Comparison of ENCODE assay signal across 1 cellular context in the genomic region with DNA sequence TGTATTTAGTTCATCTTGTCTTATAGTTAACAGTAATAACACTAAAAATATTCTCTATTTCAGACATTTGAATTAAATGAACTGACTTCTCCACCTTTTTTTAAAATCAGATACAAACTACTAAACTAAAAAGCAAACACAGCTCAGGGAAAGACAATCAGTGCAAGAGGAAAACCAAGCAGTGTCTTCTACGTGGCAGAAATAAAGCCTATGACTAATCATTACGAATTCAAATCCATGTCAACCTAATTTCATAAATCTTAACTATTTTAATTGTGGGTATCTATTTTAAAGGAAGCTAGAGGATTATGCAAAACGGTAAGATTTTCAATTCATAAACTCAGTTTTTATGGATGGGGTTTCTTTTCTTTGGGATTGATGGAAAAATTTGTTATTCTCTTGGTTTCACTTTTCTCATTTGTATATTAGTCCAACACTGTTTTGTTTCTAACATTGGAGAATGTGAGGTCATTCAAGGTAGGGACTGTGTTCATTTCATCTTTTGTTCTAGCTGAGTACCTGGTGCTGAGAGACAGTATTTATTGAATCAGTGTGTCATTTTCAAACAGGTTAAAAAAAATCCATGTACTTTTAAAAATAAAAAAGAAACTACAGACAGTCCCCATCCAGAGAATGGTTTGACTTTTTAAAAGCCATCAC.
TF ChIP-seq lines count a peak whose summit lies in the region.

No MANE protein-coding gene starts in this region.

TF ChIP-seq in HepG2, 621 proteins besides CTCF, POLR2A, EP300 and RAD21:
- TF ChIP-seq, protein P1, sequence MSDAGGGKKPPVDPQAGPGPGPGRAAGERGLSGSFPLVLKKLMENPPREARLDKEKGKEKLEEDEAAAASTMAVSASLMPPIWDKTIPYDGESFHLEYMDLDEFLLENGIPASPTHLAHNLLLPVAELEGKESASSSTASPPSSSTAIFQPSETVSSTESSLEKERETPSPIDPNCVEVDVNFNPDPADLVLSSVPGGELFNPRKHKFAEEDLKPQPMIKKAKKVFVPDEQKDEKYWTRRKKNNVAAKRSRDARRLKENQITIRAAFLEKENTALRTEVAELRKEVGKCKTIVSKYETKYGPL (CRISPR knock-in tag; IDR thresholded peaks at IDR 0.05), result no peak
- TF ChIP-seq RFX1 (IDR thresholded peaks at IDR 0.05) (no peak), RFX3 (CRISPR knock-in tag; IDR thresholded peaks at IDR 0.05) (no peak), KLF6 (CRISPR knock-in tag; IDR thresholded peaks at IDR 0.05) (no peak), MAFG (CRISPR knock-in tag; IDR thresholded peaks at IDR 0.05) (no peak), KDM4B (CRISPR knock-in tag; IDR thresholded peaks at IDR 0.05) (no peak), MED1 (CRISPR knock-in tag; IDR thresholded peaks at IDR 0.05) (no peak), GABPA (IDR thresholded peaks at IDR 0.05; ENCODE audit: low read depth, low read length) (no peak), GABPA (CRISPR knock-in tag; IDR thresholded peaks at IDR 0.05; ENCODE audit: low read depth) (no peak), ZMYM4 (CRISPR knock-in tag; IDR thresholded peaks at IDR 0.05) (no peak), HMGA1 (CRISPR knock-in tag; conservative IDR thresholded peaks at IDR 0.05) (no peak), MED8 (CRISPR knock-in tag; IDR thresholded peaks at IDR 0.05; ENCODE audit: insufficient replicate concordance) (no peak), ZNF333 (CRISPR knock-in tag; IDR thresholded peaks at IDR 0.05; ENCODE audit: borderline replicate concordance) (no peak), ZNF468 (CRISPR knock-in tag; IDR thresholded peaks at IDR 0.05) (no peak), MED13 (CRISPR knock-in tag; IDR thresholded peaks at IDR 0.05) (no peak)
- TF ChIP-seq, protein P2, sequence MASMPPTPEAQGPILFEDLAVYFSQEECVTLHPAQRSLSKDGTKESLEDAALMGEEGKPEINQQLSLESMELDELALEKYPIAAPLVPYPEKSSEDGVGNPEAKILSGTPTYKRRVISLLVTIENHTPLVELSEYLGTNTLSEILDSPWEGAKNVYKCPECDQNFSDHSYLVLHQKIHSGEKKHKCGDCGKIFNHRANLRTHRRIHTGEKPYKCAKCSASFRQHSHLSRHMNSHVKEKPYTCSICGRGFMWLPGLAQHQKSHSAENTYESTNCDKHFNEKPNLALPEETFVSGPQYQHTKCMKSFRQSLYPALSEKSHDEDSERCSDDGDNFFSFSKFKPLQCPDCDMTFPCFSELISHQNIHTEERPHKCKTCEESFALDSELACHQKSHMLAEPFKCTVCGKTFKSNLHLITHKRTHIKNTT (CRISPR knock-in tag; IDR thresholded peaks at IDR 0.05), result no peak
- TF ChIP-seq, protein P3, sequence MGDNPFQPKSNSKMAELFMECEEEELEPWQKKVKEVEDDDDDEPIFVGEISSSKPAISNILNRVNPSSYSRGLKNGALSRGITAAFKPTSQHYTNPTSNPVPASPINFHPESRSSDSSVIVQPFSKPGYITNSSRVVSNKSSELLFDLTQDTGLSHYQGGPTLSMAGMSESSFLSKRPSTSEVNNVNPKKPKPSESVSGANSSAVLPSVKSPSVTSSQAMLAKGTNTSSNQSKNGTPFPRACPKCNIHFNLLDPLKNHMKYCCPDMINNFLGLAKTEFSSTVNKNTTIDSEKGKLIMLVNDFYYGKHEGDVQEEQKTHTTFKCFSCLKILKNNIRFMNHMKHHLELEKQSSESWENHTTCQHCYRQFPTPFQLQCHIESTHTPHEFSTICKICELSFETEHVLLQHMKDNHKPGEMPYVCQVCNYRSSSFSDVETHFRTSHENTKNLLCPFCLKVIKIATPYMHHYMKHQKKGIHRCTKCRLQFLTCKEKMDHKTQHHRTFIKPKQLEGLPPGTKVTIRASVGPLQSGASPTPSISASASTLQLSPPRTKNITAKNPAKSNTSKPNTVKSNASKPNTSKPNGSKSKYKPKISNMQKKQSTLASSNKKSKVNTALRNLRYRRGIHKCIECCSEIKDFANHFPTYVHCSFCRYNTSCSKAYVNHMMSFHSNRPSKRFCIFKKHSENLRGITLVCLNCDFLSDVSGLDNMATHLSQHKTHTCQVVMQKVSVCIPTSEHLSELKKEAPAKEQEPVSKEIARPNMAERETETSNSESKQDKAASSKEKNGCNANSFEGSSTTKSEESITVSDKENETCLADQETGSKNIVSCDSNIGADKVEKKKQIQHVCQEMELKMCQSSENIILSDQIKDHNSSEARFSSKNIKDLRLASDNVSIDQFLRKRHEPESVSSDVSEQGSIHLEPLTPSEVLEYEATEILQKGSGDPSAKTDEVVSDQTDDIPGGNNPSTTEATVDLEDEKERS (CRISPR knock-in tag; IDR thresholded peaks at IDR 0.05), result no peak
- TF ChIP-seq, protein P4, sequence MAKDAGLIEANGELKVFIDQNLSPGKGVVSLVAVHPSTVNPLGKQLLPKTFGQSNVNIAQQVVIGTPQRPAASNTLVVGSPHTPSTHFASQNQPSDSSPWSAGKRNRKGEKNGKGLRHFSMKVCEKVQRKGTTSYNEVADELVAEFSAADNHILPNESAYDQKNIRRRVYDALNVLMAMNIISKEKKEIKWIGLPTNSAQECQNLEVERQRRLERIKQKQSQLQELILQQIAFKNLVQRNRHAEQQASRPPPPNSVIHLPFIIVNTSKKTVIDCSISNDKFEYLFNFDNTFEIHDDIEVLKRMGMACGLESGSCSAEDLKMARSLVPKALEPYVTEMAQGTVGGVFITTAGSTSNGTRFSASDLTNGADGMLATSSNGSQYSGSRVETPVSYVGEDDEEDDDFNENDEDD (CRISPR knock-in tag; IDR thresholded peaks at IDR 0.05; ENCODE audit: borderline replicate concordance), result no peak
TF ChIP-seq in HepG2: peak in this region for 0.
